18 cellular contexts compared by ENCODE assay signal in genomic region chr22:49310354-49310753, GRCh38.
DNase-seq lines count a peak whose midpoint lies in the region; ATAC-seq, FAIRE-seq and TF ChIP-seq lines count a peak whose summit lies in the region.
"Had no signal": no experiment of that assay in that cellular context is flagged by ENCODE, and none has a peak within 500 bp of the region (broad histone marks: within the 10 kb centered on the region; RNA-seq: fewer than 3 reads in every experiment).

No MANE protein-coding gene starts in this region.

- WGBS in sigmoid colon, 2 donors, result 81 to 85% methylated on average over 11 of the region's 11 CpGs

- FAIRE-seq in kidney (lab: Jason Lieb, UNC), result no peak
- FAIRE-seq: GM19239, H54 had no signal

- no peak for TF ChIP-seq POLR2A in Peyer's patch (IDR thresholded peaks at IDR 0.05)
- no peak for TF ChIP-seq POLR2A in sigmoid colon (IDR thresholded peaks at IDR 0.05)

- H3K36me3 ChIP-seq in Peyer's patch (no peaks in the 10 kb centered on the region), kidney (ENCODE audit: control insufficient read depth in 1 of 2, insufficient read depth in 2 of 2, low read length in 2 of 2) (no peaks in the 10 kb centered on the region), sigmoid colon (no peaks in the 10 kb centered on the region)

- H3K4me1 ChIP-seq in Peyer's patch, result no peaks in the 10 kb centered on the region
- no peaks in the 10 kb centered on the region for H3K4me1 ChIP-seq in kidney (ENCODE audit: control insufficient read depth in 1 of 2, insufficient read depth in 1 of 2, low read depth in 1 of 2, low read length in 2 of 2)
- H3K4me1 ChIP-seq in sigmoid colon, result no peaks in the 10 kb centered on the region

- DNase-seq in activated CD4-positive, CD25-positive, alpha-beta regulatory T cell treated with anti-CD3 and anti-CD28 coated beads, Interleukin-2, amount 50 U/mL, for 72 hours, result peak; percentile 14
- DNase-seq in Peyer's patch (peak in 2 of 3 donors; percentile 10 to 22), kidney (peak; percentile 51), sigmoid colon (peak; percentile 15), EL (no peak)
- DNase-seq: CD4-positive, CD25-positive, alpha-beta regulatory T cell; DMS53; NCI-H1092; NCI-H146; NCI-H2081 treated with DMSO at 0.1 percent for 48 hours; NCI-H345; NCI-H526 treated with DMSO at 0.1 percent for 48 hours had no signal

- no peak for ATAC-seq in activated CD4-positive, CD25-positive, alpha-beta regulatory T cell treated with anti-CD3 and anti-CD28 coated beads, Interleukin-2, amount 50 U/mL, for 24 hours
- ATAC-seq in HG02798 (IDR thresholded peaks at IDR 0.05; ENCODE audit: poor library complexity, unreplicated experiment) (no peak), HG02973 (IDR thresholded peaks at IDR 0.05; ENCODE audit: unreplicated experiment) (no peak)

- H3K27me3 ChIP-seq in Peyer's patch, result no peaks in the 10 kb centered on the region
- H3K27me3 ChIP-seq in sigmoid colon, result peaks cover 1 to 34% (median 16%) of the 10 kb centered on the region in 3 donors

- H3K4me3 ChIP-seq in Peyer's patch, result no peak overlapping the region
- no peak overlapping the region for H3K4me3 ChIP-seq in kidney (ENCODE audit: low read length in 2 of 2)
- no peak overlapping the region for H3K4me3 ChIP-seq in sigmoid colon

- no peak overlapping the region for H3K9ac ChIP-seq in kidney (ENCODE audit: low read length in 2 of 2)

- H3K27ac ChIP-seq in Peyer's patch (no peak overlapping the region), kidney (ENCODE audit: low read depth in 2 of 2, low read length in 2 of 2) (no peak overlapping the region), sigmoid colon (no peak overlapping the region)
- H3K27ac ChIP-seq: 22Rv1 had no signal

- no peak for TF ChIP-seq EP300 in sigmoid colon (IDR thresholded peaks at IDR 0.05)

- intact Hi-C loops in kidney (cut with DNase I) (no loop called here), sigmoid colon (cut with DNase I) (no loop called here)

- no peak for TF ChIP-seq CTCF in Peyer's patch (IDR thresholded peaks at IDR 0.05)
- no peak for TF ChIP-seq CTCF in kidney (IDR thresholded peaks at IDR 0.05; ENCODE audit: borderline replicate concordance, extremely low read depth, insufficient read depth)
- no peak for TF ChIP-seq CTCF in sigmoid colon (IDR thresholded peaks at IDR 0.05)

- H3K9me3 ChIP-seq in Peyer's patch (no peaks in the 10 kb centered on the region), kidney (ENCODE audit: control insufficient read depth in 1 of 2, low read length in 2 of 2) (no peaks in the 10 kb centered on the region), sigmoid colon (no peaks in the 10 kb centered on the region)
